Comparison of ENCODE assay signal across 10 cellular contexts in the genomic region with DNA sequence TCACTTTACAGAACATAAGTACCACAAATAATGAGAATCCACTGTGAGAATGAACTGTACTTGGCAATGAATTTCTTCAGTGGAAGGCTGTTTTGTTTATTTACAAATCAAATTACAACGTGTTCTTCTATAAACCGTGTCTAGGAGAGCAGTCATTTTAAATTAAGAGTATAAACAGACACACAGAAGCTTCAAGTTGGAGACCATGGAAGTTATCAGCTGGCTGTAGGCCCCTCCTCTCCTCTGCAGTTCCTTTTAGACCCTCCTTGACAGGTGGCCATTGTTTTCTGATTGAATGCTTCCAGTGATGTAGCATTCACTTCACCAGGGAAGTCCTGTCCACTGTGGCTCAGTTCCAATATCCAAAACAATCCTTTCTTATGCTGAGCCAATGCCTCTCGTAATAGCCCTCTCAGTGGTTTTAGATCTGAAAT. TPM values are rescaled to one million over a fixed set of nuclear protein-coding genes. Genes with fewer than 3 reads are reported as not detected.
DNase-seq lines count a peak whose midpoint lies in the region; ATAC-seq and TF ChIP-seq lines count a peak whose summit lies in the region.
"Had no signal": no experiment of that assay in that cellular context is flagged by ENCODE, and none has a peak within 500 bp of the region (broad histone marks: within the 10 kb centered on the region; RNA-seq: fewer than 3 reads in every experiment).

No MANE protein-coding gene starts in this region.

- TF ChIP-seq POLR2A in breast epithelium (IDR thresholded peaks at IDR 0.05) (no peak), testis (IDR thresholded peaks at IDR 0.05) (no peak)

- no peak for ATAC-seq in HG03342 (IDR thresholded peaks at IDR 0.05; ENCODE audit: unreplicated experiment)
- no peak for ATAC-seq in HG02798 (IDR thresholded peaks at IDR 0.05; ENCODE audit: poor library complexity, unreplicated experiment)
- no peak for ATAC-seq in GM21619 (IDR thresholded peaks at IDR 0.05; ENCODE audit: unreplicated experiment)

- H3K4me3 ChIP-seq in breast epithelium (no peak overlapping the region), testis (no peak overlapping the region)

- intact Hi-C loops in breast epithelium (cut with DNase I; ENCODE audit: low total_unique reads) (no loop called here), testis (cut with DNase I; ENCODE audit: low total_unique reads) (no loop called here)

- peak overlapping the region; percentile 37 to 51 for H3K27ac ChIP-seq in breast epithelium
- H3K27ac ChIP-seq in testis: peak overlapping the region in 1 of 2 donors; percentile 63
- H3K27ac ChIP-seq: neutrophil had no signal

- DNase-seq in DMS79 (lab: John Stamatoyannopoulos, UW): peak; percentile 62
- peak; percentile 63 for DNase-seq in NCI-H2029 (lab: John Stamatoyannopoulos, UW)
- no peak for DNase-seq in breast epithelium (ENCODE audit: low spot score in 2 of 2)
- peak; percentile 34 to 83 for DNase-seq in lung microvascular endothelial cell (ENCODE audit: low read depth in 2 of 2)
- DNase-seq in testis: no peak
- DNase-seq: MV-4-11 had no signal

- H3K4me1 ChIP-seq in breast epithelium (no peaks in the 10 kb centered on the region), testis (peaks cover 22% of the 10 kb centered on the region)

- 34 to 37% methylated on average over 3 of the region's 3 CpGs for WGBS in testis, 2 donors

- H3K27me3 ChIP-seq in breast epithelium: no peaks in the 10 kb centered on the region
- H3K27me3 ChIP-seq in testis: no peaks in the 10 kb centered on the region

- H3K36me3 ChIP-seq in breast epithelium (no peaks in the 10 kb centered on the region), testis (ENCODE audit: low read depth, missing control alignments) (no peaks in the 10 kb centered on the region)
- H3K36me3 ChIP-seq: neutrophil had no signal

- TF ChIP-seq CTCF in breast epithelium (IDR thresholded peaks at IDR 0.05): no peak
- no peak for TF ChIP-seq CTCF in testis (IDR thresholded peaks at IDR 0.05)

- no peaks in the 10 kb centered on the region for H3K9me3 ChIP-seq in breast epithelium
- H3K9me3 ChIP-seq in testis: no peaks in the 10 kb centered on the region
- H3K9me3 ChIP-seq: neutrophil had no signal

RNA-seq across cellular contexts. Expression of gene MAPK6, which starts 7.3 kb away (rescaled TPM):
- total RNA-seq in breast epithelium: 10 to 100 TPM; 20.8 to 32.2 (median 22.0) TPM
- total RNA-seq in lung microvascular endothelial cell: 24.6 and 25.9 TPM in 2 replicates
- total RNA-seq in testis: 10 to 100 TPM; 50.6 to 58.8 TPM
- polyA plus RNA-seq in testis (ENCODE audit: insufficient read depth, low read depth, low replicate concordance): 57.6 TPM

RNA-seq across cellular contexts. Expression of gene LEO1, which starts 40.1 kb away (rescaled TPM):
- total RNA-seq in breast epithelium (10 to 100 TPM; 12.8 to 25.5 (median 23.3) TPM), lung microvascular endothelial cell (18.1 and 19.6 TPM in 2 replicates), testis (10 to 100 TPM; 20.7 to 21.0 TPM)
- 8.2 TPM for polyA plus RNA-seq in testis (ENCODE audit: insufficient read depth, low read depth, low replicate concordance)

Comparison
In these comparisons a context has a peak if more than half of its experiments do, and no peak if none do; other contexts are left out.
1. DNase-seq: peak in DMS79 (single experiment), NCI-H2029 (single experiment) and lung microvascular endothelial cell (2 of 2); none in breast epithelium (0 of 2) and testis (single experiment).